Comparison of ENCODE assay signal across 14 cellular contexts in genomic region chr7:25009271-25009670, GRCh38. TPM values are rescaled to one million over a fixed set of nuclear protein-coding genes. Genes with fewer than 3 reads are reported as not detected.
A peak's percentile ranks its signal among the peaks of the same experiment; 100 is the strongest.
DNase-seq lines count a peak whose midpoint lies in the region; ATAC-seq and TF ChIP-seq lines count a peak whose summit lies in the region.
"Had no signal": no experiment of that assay in that cellular context is flagged by ENCODE, and none has a peak within 500 bp of the region (broad histone marks: within the 10 kb centered on the region; RNA-seq: fewer than 3 reads in every experiment).

No MANE protein-coding gene starts in this region.

- peak; percentile 79 for DNase-seq in AG09319 (ENCODE audit: extremely low read depth, low read depth)
- peak; percentile 92 for DNase-seq in brain microvascular endothelial cell
- peak in 1 of 2 donors; percentile 48 for DNase-seq in left lung
- DNase-seq in germinal center (ENCODE audit: low spot score) = no peak
- DNase-seq in UCSD-AML1 (lab: John Stamatoyannopoulos, UW; ENCODE audit: unreplicated experiment) = no peak
- DNase-seq in ascending aorta (ENCODE audit: low spot score in 2 of 2) = no peak
- DNase-seq: CD8-positive, alpha-beta memory T cell; NCI-H1417; NCI-H69; SIG-M5; stimulated activated naive B cell treated with anti-CD40 and anti-IgM and Interleukin-4, amounts not matched to agents 10 μg/mL and 1 μg/mL and 100 μg/mL, for 72 hours had no signal

- intact Hi-C loops in left lung (cut with DNase I) (no loop called here), ascending aorta (cut with DNase I) (no loop called here)

- H3K36me3 ChIP-seq in brain microvascular endothelial cell (replicated peaks) (no peaks in the 10 kb centered on the region), left lung (no peaks in the 10 kb centered on the region), ascending aorta (no peaks in the 10 kb centered on the region)

- peak; percentile 95 for ATAC-seq in left lung
- ATAC-seq in HG02610 (IDR thresholded peaks at IDR 0.05; ENCODE audit: unreplicated experiment) = no peak
- ATAC-seq: stimulated activated naive B cell treated with anti-CD40 and anti-IgM and Interleukin-4, amounts not matched to agents 10 μg/mL and 1 μg/mL and 100 μg/mL, for 72 hours had no signal

- TF ChIP-seq EP300 in Ishikawa (IDR thresholded peaks at IDR 0.05; ENCODE audit: borderline replicate concordance) = no peak

- H3K9me3 ChIP-seq in left lung (no peaks in the 10 kb centered on the region), ascending aorta (no peaks in the 10 kb centered on the region)

- in situ Hi-C loops in brain microvascular endothelial cell (cut with HindIII; ENCODE audit: low pct_ligation_motif_present, low sequenced_read_pairs) = no loop called here

- H3K27ac ChIP-seq in brain microvascular endothelial cell = peak overlapping the region; percentile 43
- no peak overlapping the region for H3K27ac ChIP-seq in left lung
- H3K27ac ChIP-seq in ascending aorta = no peak overlapping the region
- H3K27ac ChIP-seq: VCaP had no signal

- no peak for TF ChIP-seq RAD21 in Ishikawa (IDR thresholded peaks at IDR 0.05; ENCODE audit: low read depth)

- H3K27me3 ChIP-seq in brain microvascular endothelial cell (replicated peaks) (no peaks in the 10 kb centered on the region), left lung (no peaks in the 10 kb centered on the region), ascending aorta (no peaks in the 10 kb centered on the region)

- H3K4me1 ChIP-seq in left lung (no peaks in the 10 kb centered on the region), ascending aorta (no peaks in the 10 kb centered on the region)

- H3K4me3 ChIP-seq in brain microvascular endothelial cell (ENCODE audit: low read depth, low read length) (no peak overlapping the region), left lung (no peak overlapping the region), ascending aorta (no peak overlapping the region)

- TF ChIP-seq CTCF in AG09319 (IDR thresholded peaks at IDR 0.05; ENCODE audit: low read depth, low read length) (no peak), brain microvascular endothelial cell (IDR thresholded peaks at IDR 0.05; ENCODE audit: low read depth, low read length, missing control alignments) (no peak), left lung (IDR thresholded peaks at IDR 0.05) (no peak), ascending aorta (IDR thresholded peaks at IDR 0.05) (no peak)

TF ChIP-seq in Ishikawa, 13 proteins besides CTCF, POLR2A, EP300 and RAD21:
- TF ChIP-seq TEAD4 (IDR thresholded peaks at IDR 0.05) (no peak), YY1 (IDR thresholded peaks at IDR 0.05; ENCODE audit: low read depth) (no peak)
- TF ChIP-seq, protein P1, sequence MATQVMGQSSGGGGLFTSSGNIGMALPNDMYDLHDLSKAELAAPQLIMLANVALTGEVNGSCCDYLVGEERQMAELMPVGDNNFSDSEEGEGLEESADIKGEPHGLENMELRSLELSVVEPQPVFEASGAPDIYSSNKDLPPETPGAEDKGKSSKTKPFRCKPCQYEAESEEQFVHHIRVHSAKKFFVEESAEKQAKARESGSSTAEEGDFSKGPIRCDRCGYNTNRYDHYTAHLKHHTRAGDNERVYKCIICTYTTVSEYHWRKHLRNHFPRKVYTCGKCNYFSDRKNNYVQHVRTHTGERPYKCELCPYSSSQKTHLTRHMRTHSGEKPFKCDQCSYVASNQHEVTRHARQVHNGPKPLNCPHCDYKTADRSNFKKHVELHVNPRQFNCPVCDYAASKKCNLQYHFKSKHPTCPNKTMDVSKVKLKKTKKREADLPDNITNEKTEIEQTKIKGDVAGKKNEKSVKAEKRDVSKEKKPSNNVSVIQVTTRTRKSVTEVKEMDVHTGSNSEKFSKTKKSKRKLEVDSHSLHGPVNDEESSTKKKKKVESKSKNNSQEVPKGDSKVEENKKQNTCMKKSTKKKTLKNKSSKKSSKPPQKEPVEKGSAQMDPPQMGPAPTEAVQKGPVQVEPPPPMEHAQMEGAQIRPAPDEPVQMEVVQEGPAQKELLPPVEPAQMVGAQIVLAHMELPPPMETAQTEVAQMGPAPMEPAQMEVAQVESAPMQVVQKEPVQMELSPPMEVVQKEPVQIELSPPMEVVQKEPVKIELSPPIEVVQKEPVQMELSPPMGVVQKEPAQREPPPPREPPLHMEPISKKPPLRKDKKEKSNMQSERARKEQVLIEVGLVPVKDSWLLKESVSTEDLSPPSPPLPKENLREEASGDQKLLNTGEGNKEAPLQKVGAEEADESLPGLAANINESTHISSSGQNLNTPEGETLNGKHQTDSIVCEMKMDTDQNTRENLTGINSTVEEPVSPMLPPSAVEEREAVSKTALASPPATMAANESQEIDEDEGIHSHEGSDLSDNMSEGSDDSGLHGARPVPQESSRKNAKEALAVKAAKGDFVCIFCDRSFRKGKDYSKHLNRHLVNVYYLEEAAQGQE (IDR thresholded peaks at IDR 0.05; ENCODE audit: low read depth) = peak; percentile 71
TF ChIP-seq in Ishikawa: peak in this region for 1.

RNA-seq across cellular contexts. Expression of gene OSBPL3, which starts 29.3 kb away (rescaled TPM):
- total RNA-seq in left lung (10 to 100 TPM; 21.4 to 30.5 TPM), ascending aorta (0.96 TPM)

Comparison
In these comparisons a context has a peak if more than half of its experiments do, and no peak if none do; other contexts are left out.
1. DNase-seq: peak in AG09319 (single experiment) and brain microvascular endothelial cell (single experiment); none in germinal center (single experiment), UCSD-AML1 (single experiment) and ascending aorta (0 of 2).
2. RNA of gene OSBPL3, which starts 29.3 kb away (total RNA-seq): 21.4 to 30.5 TPM in left lung; 0.96 TPM in ascending aorta (single experiment); every median in the first group is over 10 times any median in the second.